ENCODE assay signal across 27 cellular contexts in the genomic region with DNA sequence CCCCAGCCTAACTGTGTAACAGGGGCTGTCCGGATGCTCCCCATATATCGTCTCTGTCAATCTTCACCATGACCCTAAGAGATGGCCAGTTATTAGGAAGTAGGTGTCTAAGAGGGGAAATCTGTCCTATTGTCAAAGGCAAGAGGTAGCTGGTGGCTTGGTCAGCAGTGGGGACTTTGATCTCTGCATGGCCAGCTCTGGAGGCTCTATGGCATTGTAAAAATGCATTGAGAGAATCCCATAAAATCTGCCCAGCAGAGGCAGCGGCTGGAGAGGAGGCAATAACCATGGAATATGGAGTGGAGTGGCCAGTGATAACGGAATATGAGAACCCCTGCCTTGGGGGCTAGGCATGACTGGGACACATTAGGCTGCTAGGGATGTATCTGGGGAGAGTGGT.
"Had no signal": no experiment of that assay in that cellular context is flagged by ENCODE, and none has a peak within 500 bp of the region (broad histone marks: within the 10 kb centered on the region; RNA-seq: fewer than 3 reads in every experiment).

No MANE protein-coding gene starts in this region.

- H3K36me3 ChIP-seq: esophagus squamous epithelium, gastrocnemius medialis, heart right ventricle, left lung, lower lobe of right lung had no signal

- ATAC-seq: effector memory CD8-positive, alpha-beta T cell; esophagus mucosa; gastrocnemius medialis; heart right ventricle; left lung; left ventricle myocardium superior; lower lobe of right lung; naive thymus-derived CD4-positive, alpha-beta T cell had no signal

- H3K9me3 Mint-ChIP-seq: effector memory CD8-positive, alpha-beta T cell; endodermal cell; immature natural killer cell; mesothelial cell of epicardium; naive thymus-derived CD4-positive, alpha-beta T cell had no signal

- H3K4me3 Mint-ChIP-seq: effector memory CD8-positive, alpha-beta T cell; endodermal cell; immature natural killer cell; mesothelial cell of epicardium; naive thymus-derived CD4-positive, alpha-beta T cell had no signal

- H3K9me3 ChIP-seq: esophagus squamous epithelium, gastrocnemius medialis, heart right ventricle, left lung, lower lobe of right lung had no signal

- H3K27ac ChIP-seq: coronary artery, dorsolateral prefrontal cortex, epithelial cell of prostate, esophagus squamous epithelium, gastrocnemius medialis, heart right ventricle, left lung, lower lobe of right lung had no signal

- H3K4me3 ChIP-seq: coronary artery, dorsolateral prefrontal cortex, esophagus squamous epithelium, gastrocnemius medialis, heart right ventricle, left lung, lower lobe of right lung had no signal

- H3K4me1 Mint-ChIP-seq: immature natural killer cell, mesothelial cell of epicardium had no signal

- H3K36me3 Mint-ChIP-seq: immature natural killer cell; mesothelial cell of epicardium; naive thymus-derived CD4-positive, alpha-beta T cell had no signal

- H3K27ac Mint-ChIP-seq: effector memory CD8-positive, alpha-beta T cell; endodermal cell; immature natural killer cell; mesothelial cell of epicardium had no signal

- DNase-seq: dermis blood vessel endothelial cell; dorsolateral prefrontal cortex; effector CD8-positive, alpha-beta T cell; effector memory CD8-positive, alpha-beta T cell; endodermal cell; erythroblast; esophagus squamous epithelium; foreskin fibroblast; foreskin melanocyte; gastrocnemius medialis; glutamatergic neuron; head of caudate nucleus; heart right ventricle; hippocampal formation; immature natural killer cell; islet precursor cell; kidney; kidney glomerular epithelial cell; left lung; left ventricle myocardium superior; lower lobe of right lung; mesenchymal stem cell; naive thymus-derived CD4-positive, alpha-beta T cell had no signal

- H3K4me1 ChIP-seq: esophagus squamous epithelium, gastrocnemius medialis, heart right ventricle, left lung, lower lobe of right lung had no signal
